Comparison of ENCODE assay signal across 8 cellular contexts in the genomic region with DNA sequence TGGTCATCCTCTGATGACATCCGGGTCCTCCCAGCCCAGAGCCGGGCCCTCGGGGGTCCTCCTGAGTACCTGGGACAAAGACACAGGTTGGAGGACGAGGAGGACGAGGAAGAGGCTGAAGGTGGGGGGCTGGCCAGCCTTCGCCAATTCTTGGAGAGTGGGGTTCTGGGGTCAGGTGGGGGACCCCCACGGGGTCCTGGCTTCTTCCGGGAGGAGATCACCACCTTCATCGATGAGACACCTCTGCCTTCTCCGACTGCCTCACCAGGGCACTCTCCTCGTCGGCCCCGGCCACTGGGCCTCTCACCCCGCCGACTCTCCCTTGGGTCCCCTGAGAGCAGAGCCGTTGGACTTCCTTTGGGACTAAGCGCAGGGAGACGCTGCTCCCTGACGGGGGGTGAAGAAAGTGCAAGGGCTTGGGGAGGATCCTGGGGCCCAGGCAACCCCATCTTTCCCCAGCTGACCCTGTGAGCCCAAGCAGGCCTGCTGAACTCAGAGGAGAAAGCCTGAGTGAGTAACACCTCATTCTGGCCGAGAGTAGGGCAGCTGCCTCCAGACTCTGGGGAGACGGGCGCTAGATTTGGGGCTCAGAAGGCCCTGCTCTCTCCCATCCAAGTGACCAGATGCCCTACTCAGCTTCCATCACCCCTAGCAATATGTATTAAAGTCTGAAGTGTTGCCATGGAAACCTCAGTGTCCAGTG. TPM values are rescaled to one million over a fixed set of nuclear protein-coding genes. Genes with fewer than 3 reads are reported as not detected.
DNase-seq lines count a peak whose midpoint lies in the region; ATAC-seq and TF ChIP-seq lines count a peak whose summit lies in the region.

No MANE protein-coding gene starts in this region.

- CTCF ChIA-PET in WTC11 (lab: Charles Lee), result interaction anchor here (0.8 to 8.9 kb wide), 12 partner anchors 14 to 207 kb away, joined by 3 to 112 read pairs (median 4); partner anchors contain the start of genes GNB3, LAG3, MLF2 and PTMS

- no peak for DNase-seq in activated T-cell treated with anti-CD3 and anti-CD28 coated beads, Interleukin-2, amount 50 U/mL, for 24 hours
- no peak for DNase-seq in activated T-cell treated with anti-CD3 and anti-CD28 coated beads, Interleukin-2, amount 50 U/mL, for 48 hours
- DNase-seq in WTC11 (ENCODE audit: low spot score) (no peak), NCI-H446 (lab: John Stamatoyannopoulos, UW) (no peak)
- DNase-seq in stimulated activated naive CD8-positive, alpha-beta T cell treated with anti-CD3 and anti-CD28 coated beads, Interleukin-15, amount 100 ng/mL, for 72 hours, result no peak
- no peak for DNase-seq in activated CD8-positive, alpha-beta memory T cell treated with anti-CD3 and anti-CD28 coated beads, Interleukin-2, amount 50 U/mL, for 4 hours

- peaks cover 76% of the 10 kb centered on the region for H3K27me3 Mint-ChIP-seq in activated T-cell treated with anti-CD3 and anti-CD28 coated beads, Interleukin-2, amount 50 U/mL, for 24 hours
- peaks cover 41% of the 10 kb centered on the region for H3K27me3 Mint-ChIP-seq in WTC11 (ENCODE audit: low read depth)
- peaks cover 100% of the 10 kb centered on the region for H3K27me3 Mint-ChIP-seq in stimulated activated naive CD8-positive, alpha-beta T cell treated with anti-CD3 and anti-CD28 coated beads, Interleukin-15, amount 100 ng/mL, for 72 hours

- H3K4me3 Mint-ChIP-seq in activated T-cell treated with anti-CD3 and anti-CD28 coated beads, Interleukin-2, amount 50 U/mL, for 24 hours, result peak overlapping the region; percentile 39
- H3K4me3 Mint-ChIP-seq in WTC11, result peak overlapping the region; percentile 65
- peak overlapping the region; percentile 50 to 66 for H3K4me3 Mint-ChIP-seq in stimulated activated naive CD8-positive, alpha-beta T cell treated with anti-CD3 and anti-CD28 coated beads, Interleukin-15, amount 100 ng/mL, for 72 hours

- POLR2A ChIA-PET in WTC11 (lab: Charles Lee), result interaction anchor here (1.0 to 1.5 kb wide), 2 partner anchors 46 to 74 kb away, joined by 4 read pairs; partner anchors contain the start of genes MLF2 and SPSB2

- H3K36me3 Mint-ChIP-seq in activated T-cell treated with anti-CD3 and anti-CD28 coated beads, Interleukin-2, amount 50 U/mL, for 24 hours (ENCODE audit: low read depth), result no peaks in the 10 kb centered on the region
- H3K36me3 Mint-ChIP-seq in WTC11, result peaks cover 17% of the 10 kb centered on the region

- ATAC-seq in WTC11 (no peak), HG02885 (IDR thresholded peaks at IDR 0.05; ENCODE audit: poor library complexity, unreplicated experiment) (no peak)
- ATAC-seq in stimulated activated naive CD8-positive, alpha-beta T cell treated with anti-CD3 and anti-CD28 coated beads, Interleukin-15, amount 100 ng/mL, for 72 hours, result no peak

- TF ChIP-seq CTCF in WTC11 (IDR thresholded peaks at IDR 0.05), result no peak

- H3K4me1 Mint-ChIP-seq in activated T-cell treated with anti-CD3 and anti-CD28 coated beads, Interleukin-2, amount 50 U/mL, for 24 hours (ENCODE audit: low read depth), result peaks cover 27% of the 10 kb centered on the region
- peaks cover 56% of the 10 kb centered on the region for H3K4me1 Mint-ChIP-seq in WTC11
- peaks cover 38% of the 10 kb centered on the region for H3K4me1 Mint-ChIP-seq in stimulated activated naive CD8-positive, alpha-beta T cell treated with anti-CD3 and anti-CD28 coated beads, Interleukin-15, amount 100 ng/mL, for 72 hours

- H3K9me3 ChIP-seq in iPS-18c (ENCODE audit: control insufficient read depth, insufficient read depth, low read length), result no peaks in the 10 kb centered on the region

- peak overlapping the region; percentile 30 for H3K4me3 ChIP-seq in iPS-18c (ENCODE audit: insufficient read depth, low read depth, low read length)

- no peaks in the 10 kb centered on the region for H3K9me3 Mint-ChIP-seq in activated T-cell treated with anti-CD3 and anti-CD28 coated beads, Interleukin-2, amount 50 U/mL, for 24 hours
- no peaks in the 10 kb centered on the region for H3K9me3 Mint-ChIP-seq in WTC11
- no peaks in the 10 kb centered on the region for H3K9me3 Mint-ChIP-seq in stimulated activated naive CD8-positive, alpha-beta T cell treated with anti-CD3 and anti-CD28 coated beads, Interleukin-15, amount 100 ng/mL, for 72 hours

- peak overlapping the region; percentile 2 for H3K27ac Mint-ChIP-seq in activated T-cell treated with anti-CD3 and anti-CD28 coated beads, Interleukin-2, amount 50 U/mL, for 24 hours
- H3K27ac Mint-ChIP-seq in WTC11, result peak overlapping the region; percentile 35
- H3K27ac Mint-ChIP-seq in stimulated activated naive CD8-positive, alpha-beta T cell treated with anti-CD3 and anti-CD28 coated beads, Interleukin-15, amount 100 ng/mL, for 72 hours, result no peak overlapping the region

TF ChIP-seq in WTC11, 78 proteins besides CTCF, POLR2A, EP300 and RAD21:
- TF ChIP-seq JUN (CRISPR knock-in tag; IDR thresholded peaks at IDR 0.05) (no peak), TEAD4 (CRISPR knock-in tag; IDR thresholded peaks at IDR 0.05) (no peak), RELA (CRISPR knock-in tag; IDR thresholded peaks at IDR 0.05; ENCODE audit: borderline replicate concordance) (no peak), IRF1 (CRISPR knock-in tag; IDR thresholded peaks at IDR 0.05) (no peak), EMX1 (CRISPR knock-in tag; IDR thresholded peaks at IDR 0.05) (no peak), HMGA2 (CRISPR knock-in tag; IDR thresholded peaks at IDR 0.05) (no peak), NFATC4 (CRISPR knock-in tag; IDR thresholded peaks at IDR 0.05) (no peak)
- TF ChIP-seq, protein P1, sequence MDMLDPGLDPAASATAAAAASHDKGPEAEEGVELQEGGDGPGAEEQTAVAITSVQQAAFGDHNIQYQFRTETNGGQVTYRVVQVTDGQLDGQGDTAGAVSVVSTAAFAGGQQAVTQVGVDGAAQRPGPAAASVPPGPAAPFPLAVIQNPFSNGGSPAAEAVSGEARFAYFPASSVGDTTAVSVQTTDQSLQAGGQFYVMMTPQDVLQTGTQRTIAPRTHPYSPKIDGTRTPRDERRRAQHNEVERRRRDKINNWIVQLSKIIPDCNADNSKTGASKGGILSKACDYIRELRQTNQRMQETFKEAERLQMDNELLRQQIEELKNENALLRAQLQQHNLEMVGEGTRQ (CRISPR knock-in tag; IDR thresholded peaks at IDR 0.05), result no peak
- TF ChIP-seq, protein P2, sequence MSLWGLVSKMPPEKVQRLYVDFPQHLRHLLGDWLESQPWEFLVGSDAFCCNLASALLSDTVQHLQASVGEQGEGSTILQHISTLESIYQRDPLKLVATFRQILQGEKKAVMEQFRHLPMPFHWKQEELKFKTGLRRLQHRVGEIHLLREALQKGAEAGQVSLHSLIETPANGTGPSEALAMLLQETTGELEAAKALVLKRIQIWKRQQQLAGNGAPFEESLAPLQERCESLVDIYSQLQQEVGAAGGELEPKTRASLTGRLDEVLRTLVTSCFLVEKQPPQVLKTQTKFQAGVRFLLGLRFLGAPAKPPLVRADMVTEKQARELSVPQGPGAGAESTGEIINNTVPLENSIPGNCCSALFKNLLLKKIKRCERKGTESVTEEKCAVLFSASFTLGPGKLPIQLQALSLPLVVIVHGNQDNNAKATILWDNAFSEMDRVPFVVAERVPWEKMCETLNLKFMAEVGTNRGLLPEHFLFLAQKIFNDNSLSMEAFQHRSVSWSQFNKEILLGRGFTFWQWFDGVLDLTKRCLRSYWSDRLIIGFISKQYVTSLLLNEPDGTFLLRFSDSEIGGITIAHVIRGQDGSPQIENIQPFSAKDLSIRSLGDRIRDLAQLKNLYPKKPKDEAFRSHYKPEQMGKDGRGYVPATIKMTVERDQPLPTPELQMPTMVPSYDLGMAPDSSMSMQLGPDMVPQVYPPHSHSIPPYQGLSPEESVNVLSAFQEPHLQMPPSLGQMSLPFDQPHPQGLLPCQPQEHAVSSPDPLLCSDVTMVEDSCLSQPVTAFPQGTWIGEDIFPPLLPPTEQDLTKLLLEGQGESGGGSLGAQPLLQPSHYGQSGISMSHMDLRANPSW (CRISPR knock-in tag; conservative IDR thresholded peaks at IDR 0.05; ENCODE audit: low read depth), result no peak

RNA-seq across cellular contexts. Expression of gene P3H3, which starts 1.3 kb away (rescaled TPM):
- total RNA-seq in WTC11 (2021), result 49.9 to 55.7 TPM (median 50.7 TPM) in 3 replicates

RNA-seq across cellular contexts. Expression of gene GPR162, which starts 5.3 kb away (rescaled TPM):
- 7.3 to 9.3 TPM (median 8.2 TPM) in 3 replicates for total RNA-seq in WTC11 (2021)

RNA-seq across cellular contexts. Expression of gene GNB3, which starts 13.8 kb away (rescaled TPM):
- total RNA-seq in WTC11 (2021), result 14.0 to 16.5 TPM (median 14.3 TPM) in 3 replicates

RNA-seq across cellular contexts. Expression of gene CDCA3, which starts 24.2 kb away (rescaled TPM):
- total RNA-seq in WTC11 (2021), result 47.1 to 61.8 TPM (median 49.1 TPM) in 3 replicates

RNA-seq across cellular contexts. Expression of gene USP5, which starts 25.1 kb away (rescaled TPM):
- total RNA-seq in WTC11 (2021), result 141 to 158 TPM (median 149 TPM) in 3 replicates

Comparison
In these comparisons a context has a peak if more than half of its experiments do, and no peak if none do; other contexts are left out.
1. H3K27ac Mint-ChIP-seq: peak in activated T-cell treated with anti-CD3 and anti-CD28 coated beads, Interleukin-2, amount 50 U/mL, for 24 hours (single experiment) and WTC11 (single experiment); none in stimulated activated naive CD8-positive, alpha-beta T cell treated with anti-CD3 and anti-CD28 coated beads, Interleukin-15, amount 100 ng/mL, for 72 hours (0 of 2).
2. Peak in every context shown above with its lines, with median percentiles within 50 percentile points of each other: H3K4me3 Mint-ChIP-seq.